In the genomic region with DNA sequence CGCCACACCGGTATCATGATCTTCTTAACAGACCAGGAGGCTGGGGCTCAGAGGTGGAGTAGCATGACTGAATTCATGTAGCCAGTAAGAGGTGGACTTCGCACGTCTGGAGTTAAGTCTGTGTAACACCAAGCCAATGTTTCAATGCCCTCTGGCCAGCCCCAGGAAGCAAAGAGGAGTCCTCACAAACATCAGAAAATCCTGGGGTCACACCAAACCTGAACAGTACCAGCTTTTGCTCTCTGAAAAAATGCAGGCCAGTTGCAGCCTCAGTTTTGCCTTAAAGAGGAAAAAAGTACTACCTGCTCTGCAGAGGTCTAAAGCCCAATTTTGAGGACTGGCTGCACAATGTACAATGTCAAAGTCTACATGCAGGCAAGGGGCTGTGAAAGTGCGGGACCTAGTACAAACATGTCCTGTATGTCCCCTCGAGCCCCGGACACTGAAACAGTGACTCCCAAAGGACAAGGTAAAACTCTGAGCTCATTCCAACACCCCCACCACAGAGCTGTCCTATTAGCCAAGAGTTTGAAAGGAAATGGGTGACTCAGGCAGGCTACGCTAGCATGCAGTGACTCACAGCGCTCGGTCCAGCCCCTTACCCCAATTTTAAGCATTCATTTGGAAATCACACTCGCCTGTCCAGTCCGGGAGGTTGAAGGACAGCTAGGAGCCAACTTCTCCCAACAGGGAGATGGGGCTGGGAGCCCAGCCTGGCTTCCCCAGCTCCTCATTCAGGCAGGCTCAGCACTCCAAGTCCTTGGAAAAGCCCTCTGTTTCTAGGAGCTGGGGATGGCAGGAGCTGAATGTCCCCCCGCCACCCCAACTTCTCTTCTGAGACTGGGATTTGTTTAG, we compare ENCODE assay signal across 8 cellular contexts. TPM values are rescaled to one million over a fixed set of nuclear protein-coding genes. Genes with fewer than 3 reads are reported as not detected.
DNase-seq lines count a peak whose midpoint lies in the region; ATAC-seq and TF ChIP-seq lines count a peak whose summit lies in the region.

No MANE protein-coding gene starts in this region.

- no peak for TF ChIP-seq CTCF in RWPE1 (conservative IDR thresholded peaks at IDR 0.05; ENCODE audit: low read depth)
- TF ChIP-seq CTCF in fibroblast of lung (conservative IDR thresholded peaks at IDR 0.05 in 1 of 2, IDR thresholded peaks at IDR 0.05 in 1 of 2; ENCODE audit: low read depth in 1 of 2, low read length in 2 of 2) = no peak
- no peak for TF ChIP-seq CTCF in parathyroid adenoma (IDR thresholded peaks at IDR 0.05)

- H3K27ac Mint-ChIP-seq in activated CD4-positive, alpha-beta T cell treated with anti-CD3 and anti-CD28 coated beads for 36 hours = no peak overlapping the region

- H3K27me3 Mint-ChIP-seq in activated CD4-positive, alpha-beta T cell treated with anti-CD3 and anti-CD28 coated beads for 36 hours = peaks cover 3% of the 10 kb centered on the region

- H3K9me3 ChIP-seq in fibroblast of lung (ENCODE audit: control insufficient read depth, insufficient read depth, low read depth, low read length) (no peaks in the 10 kb centered on the region), parathyroid adenoma (ENCODE audit: control insufficient read depth, low read length) (no peaks in the 10 kb centered on the region), SJCRH30 (replicated peaks) (no peaks in the 10 kb centered on the region)

- intact Hi-C loops in activated CD4-positive, alpha-beta T cell treated with anti-CD3 and anti-CD28 coated beads for 36 hours (cut with DNase I, micrococcal nuclease) = no loop called here

- H3K4me3 ChIP-seq in fibroblast of lung (replicated peaks in 1 of 4; ENCODE audit: control extremely low read depth in 1 of 4, insufficient read depth in 1 of 4, low read depth in 3 of 4, low read length in 4 of 4) = peak overlapping the region; percentile 96 to 100 (median 98)
- H3K4me3 ChIP-seq in parathyroid adenoma (ENCODE audit: low read depth, low read length) = no peak overlapping the region
- H3K4me3 ChIP-seq in SJCRH30 = no peak overlapping the region

- H3K4me1 Mint-ChIP-seq in activated CD4-positive, alpha-beta T cell treated with anti-CD3 and anti-CD28 coated beads for 36 hours = peaks cover 39% of the 10 kb centered on the region

- H3K36me3 ChIP-seq in fibroblast of lung (ENCODE audit: control insufficient read depth, insufficient read depth, low read length) (peaks cover 15% of the 10 kb centered on the region), parathyroid adenoma (ENCODE audit: control insufficient read depth, insufficient read depth, low read length) (no peaks in the 10 kb centered on the region), SJCRH30 (0 out of 2 replicates have a peak, but pooled peaks cover 2% of the 10 kb centered on the region)

- H4K20me1 ChIP-seq in fibroblast of lung (ENCODE audit: control insufficient read depth, extremely low read depth, insufficient read depth, low read length) = no peaks in the 10 kb centered on the region

- H2AFZ ChIP-seq in fibroblast of lung (ENCODE audit: low read length) (no peak overlapping the region), parathyroid adenoma (no peak overlapping the region)

- H3K9ac ChIP-seq in fibroblast of lung (ENCODE audit: insufficient read depth, low read length) (peak overlapping the region; percentile 52), parathyroid adenoma (no peak overlapping the region)

- POLR2A ChIA-PET in activated CD4-positive, alpha-beta T cell treated with anti-CD3 and anti-CD28 coated beads for 36 hours (lab: Charles Lee) = no interaction called here
- POLR2A ChIA-PET in RWPE1 (lab: Yijun Ruan, JAX; ENCODE audit: low non-redundant PET) = interaction anchor here (0.7 to 1.5 kb wide), 5 partner anchors 13 to 93 kb away, joined by 3 to 11 read pairs (median 6); partner anchors contain the start of gene SYS1

- H3K27ac ChIP-seq in RWPE1 = peak overlapping the region; percentile 97
- peak overlapping the region; percentile 83 for H3K27ac ChIP-seq in fibroblast of lung (ENCODE audit: insufficient read depth, low read length)
- peak overlapping the region; percentile 95 for H3K27ac ChIP-seq in parathyroid adenoma
- H3K27ac ChIP-seq in SJCRH30 = no peak overlapping the region

- peak overlapping the region; percentile 95 for H3K4me2 ChIP-seq in fibroblast of lung (ENCODE audit: extremely low read depth, insufficient read depth, low read length)
- peak overlapping the region; percentile 29 for H3K4me2 ChIP-seq in parathyroid adenoma (ENCODE audit: low read length)

- H3K79me2 ChIP-seq in fibroblast of lung (ENCODE audit: control insufficient read depth, insufficient read depth, low read length) (peaks cover 90% of the 10 kb centered on the region), parathyroid adenoma (peaks cover 2% of the 10 kb centered on the region)

- H3K27me3 ChIP-seq in fibroblast of lung (ENCODE audit: control insufficient read depth, insufficient read depth, low read length) (no peaks in the 10 kb centered on the region), parathyroid adenoma (ENCODE audit: control insufficient read depth, insufficient read depth, low read length) (no peaks in the 10 kb centered on the region), SJCRH30 (no peaks in the 10 kb centered on the region)

- no peak overlapping the region for H3K4me3 Mint-ChIP-seq in activated CD4-positive, alpha-beta T cell treated with anti-CD3 and anti-CD28 coated beads for 36 hours

- peaks cover 6% of the 10 kb centered on the region for H3K36me3 Mint-ChIP-seq in activated CD4-positive, alpha-beta T cell treated with anti-CD3 and anti-CD28 coated beads for 36 hours (ENCODE audit: low read depth)

- no peaks in the 10 kb centered on the region for H3K9me3 Mint-ChIP-seq in activated CD4-positive, alpha-beta T cell treated with anti-CD3 and anti-CD28 coated beads for 36 hours (ENCODE audit: low read depth)

- CTCF ChIA-PET in activated CD4-positive, alpha-beta T cell treated with anti-CD3 and anti-CD28 coated beads for 36 hours (lab: Charles Lee) = interaction anchor here (0.5 to 7.1 kb wide), 5 partner anchors 9 to 454 kb away, joined by 3 to 45 read pairs (median 5); partner anchors contain the start of gene SYS1
- CTCF ChIA-PET in RWPE1 (lab: Yijun Ruan, JAX) = interaction anchor here (0.5 to 1.4 kb wide), 8 partner anchors 17 to 427 kb away, joined by 3 to 7 read pairs (median 4); partner anchors contain the start of gene SYS1

- H3K4me1 ChIP-seq in fibroblast of lung (ENCODE audit: control insufficient read depth, extremely low read depth, insufficient read depth, low read length) = peaks cover 43% of the 10 kb centered on the region
- H3K4me1 ChIP-seq in parathyroid adenoma = peaks cover 56% of the 10 kb centered on the region
- H3K4me1 ChIP-seq in SJCRH30 = peaks cover 61% of the 10 kb centered on the region

- DNase-seq in activated CD4-positive, alpha-beta T cell treated with anti-CD3 and anti-CD28 coated beads for 36 hours = peak; percentile 32
- no peak for DNase-seq in activated CD4-positive, alpha-beta T cell treated with anti-CD3 and anti-CD28 coated beads, Interleukin-2, amount 50 U/mL, for 1 hour
- DNase-seq in RWPE1 (ENCODE audit: low spot score) (peak; percentile 97), fibroblast of lung (ENCODE audit: low read depth in 2 of 2) (peak; percentile 92 to 93), NCI-H1092 treated with DMSO at 0.1 percent for 48 hours (lab: John Stamatoyannopoulos, UW) (no peak), SJCRH30 (no peak)

- peak; percentile 28 for ATAC-seq in activated CD4-positive, alpha-beta T cell treated with anti-CD3 and anti-CD28 coated beads for 36 hours
- ATAC-seq in HG02571 (IDR thresholded peaks at IDR 0.05; ENCODE audit: unreplicated experiment) = no peak

RNA-seq across cellular contexts. Expression of gene SDC4, which starts 4.1 kb away (rescaled TPM):
- total RNA-seq in activated CD4-positive, alpha-beta T cell treated with anti-CD3 and anti-CD28 coated beads for 36 hours = 10 to 100 TPM; 24.0 to 31.0 TPM
- total RNA-seq in fibroblast of lung = 142 and 175 TPM in 2 replicates
- 226 and 312 TPM in 2 replicates for polyA plus RNA-seq in fibroblast of lung
- 220 and 326 TPM in 2 replicates for polyA plus RNA-seq in fibroblast of lung (2012)
- polyA minus RNA-seq in fibroblast of lung (ENCODE audit: low replicate concordance) = 291 and 339 TPM in 2 replicates
- 47.4 and 48.7 TPM in 2 replicates for total RNA-seq in SJCRH30 (2014; rRNA removed; shearing (Covaris generic))

RNA-seq across cellular contexts. Expression of gene SYS1, which starts 18.9 kb away (rescaled TPM):
- 10 to 100 TPM; 16.1 to 26.1 TPM for total RNA-seq in activated CD4-positive, alpha-beta T cell treated with anti-CD3 and anti-CD28 coated beads for 36 hours
- total RNA-seq in fibroblast of lung = 20.0 and 20.5 TPM in 2 replicates
- polyA plus RNA-seq in fibroblast of lung = 21.9 and 23.4 TPM in 2 replicates
- polyA plus RNA-seq in fibroblast of lung (2012) = 17.7 and 18.4 TPM in 2 replicates
- polyA minus RNA-seq in fibroblast of lung (ENCODE audit: low replicate concordance) = 77.0 and 135 TPM in 2 replicates
- 24.2 and 27.8 TPM in 2 replicates for total RNA-seq in SJCRH30 (2014; rRNA removed; shearing (Covaris generic))

RNA-seq across cellular contexts. Expression of gene TP53TG5, which starts 34.0 kb away (rescaled TPM):
- under 1 TPM; 0.40 to 0.80 TPM for total RNA-seq in activated CD4-positive, alpha-beta T cell treated with anti-CD3 and anti-CD28 coated beads for 36 hours
- under 0.01 TPM in 1 of 2 replicates, not detected in the other for total RNA-seq in fibroblast of lung
- 0.14 TPM in 1 of 2 replicates, not detected in the other for polyA plus RNA-seq in fibroblast of lung
- 0.25 and 0.83 TPM in 2 replicates for polyA plus RNA-seq in fibroblast of lung (2012)
- 0.16 TPM in 1 of 2 replicates, not detected in the other for polyA minus RNA-seq in fibroblast of lung (ENCODE audit: low replicate concordance)
- total RNA-seq in SJCRH30 (2014; rRNA removed; shearing (Covaris generic)) = not detected in 2 replicates

RNA-seq across cellular contexts. Expression of gene MATN4, which starts 36.0 kb away (rescaled TPM):
- under 1 TPM; 0.35 to 0.48 TPM for total RNA-seq in activated CD4-positive, alpha-beta T cell treated with anti-CD3 and anti-CD28 coated beads for 36 hours
- total RNA-seq in fibroblast of lung = under 0.01 TPM in 2 replicates
- 0.02 and 0.06 TPM in 2 replicates for polyA plus RNA-seq in fibroblast of lung
- polyA plus RNA-seq in fibroblast of lung (2012) = not detected in 2 replicates
- not detected in 2 replicates for polyA minus RNA-seq in fibroblast of lung (ENCODE audit: low replicate concordance)
- total RNA-seq in SJCRH30 (2014; rRNA removed; shearing (Covaris generic)) = 0.18 TPM in 1 of 2 replicates, not detected in the other

RNA-seq across cellular contexts. Expression of gene RBPJL, which starts 37.5 kb away (rescaled TPM):
- total RNA-seq in activated CD4-positive, alpha-beta T cell treated with anti-CD3 and anti-CD28 coated beads for 36 hours = not detected
- total RNA-seq in fibroblast of lung = not detected in 2 replicates
- not detected in 2 replicates for polyA plus RNA-seq in fibroblast of lung
- polyA plus RNA-seq in fibroblast of lung (2012) = not detected in 2 replicates
- not detected in 2 replicates for polyA minus RNA-seq in fibroblast of lung (ENCODE audit: low replicate concordance)
- total RNA-seq in SJCRH30 (2014; rRNA removed; shearing (Covaris generic)) = not detected in 2 replicates

Comparison
In these comparisons a context has a peak if more than half of its experiments do, and no peak if none do; other contexts are left out.
1. DNase-seq: peak in activated CD4-positive, alpha-beta T cell treated with anti-CD3 and anti-CD28 coated beads for 36 hours (single experiment), RWPE1 (single experiment) and fibroblast of lung (2 of 2); none in activated CD4-positive, alpha-beta T cell treated with anti-CD3 and anti-CD28 coated beads, Interleukin-2, amount 50 U/mL, for 1 hour (single experiment), NCI-H1092 treated with DMSO at 0.1 percent for 48 hours (single experiment) and SJCRH30 (0 of 2).
2. H3K4me3 ChIP-seq: peak in fibroblast of lung (4 of 4); none in parathyroid adenoma (single experiment) and SJCRH30 (single experiment).